In the genomic region with DNA sequence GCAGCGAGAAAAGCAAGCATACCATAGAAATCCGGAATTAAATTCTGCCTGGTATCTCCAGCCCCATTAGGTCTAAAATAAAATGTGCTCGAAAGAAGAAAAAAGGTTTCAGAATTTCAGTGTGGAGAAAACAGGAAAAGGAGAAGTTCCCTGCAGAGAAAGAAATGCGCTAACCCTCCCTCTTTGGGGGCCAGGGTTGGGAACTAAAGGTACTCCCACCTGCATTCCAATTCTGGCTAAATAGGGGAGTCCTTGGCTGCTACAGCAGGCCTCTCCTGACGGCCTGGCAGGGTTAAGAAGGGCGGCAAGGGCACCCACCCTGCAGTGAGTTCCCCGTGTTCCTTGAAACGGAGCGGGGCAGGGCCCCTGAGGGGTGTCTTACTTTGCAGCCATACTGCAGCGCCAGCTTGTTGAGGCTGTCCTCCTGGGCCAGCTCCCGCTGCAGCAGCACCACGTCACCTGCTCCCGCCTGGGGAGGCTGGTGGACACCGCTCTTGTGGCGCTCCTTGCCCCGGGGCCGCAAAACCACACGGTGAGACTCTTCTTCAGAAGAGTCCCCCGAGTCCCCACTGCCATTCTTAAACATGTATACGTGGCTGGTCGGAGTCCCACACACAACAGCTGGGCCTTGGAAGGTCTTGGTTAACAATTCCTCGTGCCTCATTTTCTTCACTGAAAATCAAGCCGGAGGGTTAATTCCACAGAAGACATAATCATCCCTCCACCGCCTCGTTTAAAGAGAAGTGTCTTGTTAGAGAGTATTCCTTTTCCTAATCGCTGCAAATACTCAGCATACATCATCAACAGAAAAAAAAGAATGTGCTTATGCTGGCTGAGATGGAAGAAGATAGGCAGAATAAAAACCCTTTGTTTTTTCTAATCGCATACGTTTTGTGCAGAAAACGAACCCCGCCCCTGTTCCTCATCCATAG, we compare ENCODE assay signal across 9 cellular contexts. TPM values are rescaled to one million over a fixed set of nuclear protein-coding genes. Genes with fewer than 3 reads are reported as not detected.
DNase-seq lines count a peak whose midpoint lies in the region; ATAC-seq and TF ChIP-seq lines count a peak whose summit lies in the region.
"Had no signal": no experiment of that assay in that cellular context is flagged by ENCODE, and none has a peak within 500 bp of the region (broad histone marks: within the 10 kb centered on the region; RNA-seq: fewer than 3 reads in every experiment).

No MANE protein-coding gene starts in this region.

- H3K27ac ChIP-seq in foreskin keratinocyte (no peak overlapping the region), substantia nigra (ENCODE audit: low read depth, low read length, poor library complexity, severe bottlenecking) (no peak overlapping the region)

- H3K9me3 Mint-ChIP-seq in Calu3 (ENCODE audit: low read depth, unreplicated experiment) (no peaks in the 10 kb centered on the region), progenitor cell of endocrine pancreas (ENCODE audit: low read depth) (peaks cover 3% of the 10 kb centered on the region)

- BruUV-seq in Calu3 (replicated peaks; lab: Mats Ljungman, UMichigan) = no TSS peak

- H3K4me1 Mint-ChIP-seq in Calu3 (ENCODE audit: low read depth, unreplicated experiment) = peaks cover 7% of the 10 kb centered on the region
- peaks cover 16% of the 10 kb centered on the region for H3K4me1 Mint-ChIP-seq in progenitor cell of endocrine pancreas (ENCODE audit: low read depth)

- H3K4me3 Mint-ChIP-seq in Calu3 (ENCODE audit: low read depth, unreplicated experiment) = peak overlapping the region; percentile 73
- H3K4me3 Mint-ChIP-seq in progenitor cell of endocrine pancreas (ENCODE audit: low read depth) = peak overlapping the region; percentile 80

- intact Hi-C loops in Calu3 (cut with micrococcal nuclease; ENCODE audit: unreplicated experiment) = no loop called here

- peaks cover 12% of the 10 kb centered on the region for H3K4me1 ChIP-seq in foreskin keratinocyte

- peak overlapping the region; percentile 81 for H3K4me3 ChIP-seq in WI38 (ENCODE audit: low read depth, low read length)

- H3K27ac Mint-ChIP-seq in Calu3 (ENCODE audit: unreplicated experiment) = no peak overlapping the region
- H3K27ac Mint-ChIP-seq in progenitor cell of endocrine pancreas = no peak overlapping the region

- no peaks in the 10 kb centered on the region for H3K27me3 Mint-ChIP-seq in Calu3 (ENCODE audit: unreplicated experiment)
- no peaks in the 10 kb centered on the region for H3K27me3 Mint-ChIP-seq in progenitor cell of endocrine pancreas

- CTCF ChIA-PET in Calu3 (lab: Charles Lee) = interaction anchor here (1.9 kb wide), 1 partner anchor 27 kb away, joined by 5 read pairs; no protein-coding TSS in a partner anchor

- H3K36me3 Mint-ChIP-seq in Calu3 (ENCODE audit: insufficient read depth, unreplicated experiment) (peaks cover 15% of the 10 kb centered on the region), progenitor cell of endocrine pancreas (ENCODE audit: insufficient read depth) (peaks cover 7% of the 10 kb centered on the region)

- no peak for TF ChIP-seq CTCF in Calu3 (IDR thresholded peaks at IDR 0.05; ENCODE audit: unreplicated experiment)
- no peak for TF ChIP-seq CTCF in WI38 (IDR thresholded peaks at IDR 0.05; ENCODE audit: low read depth, low read length)
- TF ChIP-seq CTCF in foreskin keratinocyte (conservative IDR thresholded peaks at IDR 0.05) = no peak
- TF ChIP-seq CTCF in progenitor cell of endocrine pancreas (IDR thresholded peaks at IDR 0.05; ENCODE audit: unreplicated experiment) = no peak

- no peaks in the 10 kb centered on the region for H3K27me3 ChIP-seq in foreskin keratinocyte

- ATAC-seq in foreskin keratinocyte = peak; percentile 5
- no peak for ATAC-seq in GM21526 (IDR thresholded peaks at IDR 0.05; ENCODE audit: low FRiP score, unreplicated experiment)
- ATAC-seq in GM21825 (IDR thresholded peaks at IDR 0.05; ENCODE audit: unreplicated experiment) = no peak
- ATAC-seq in HG03457 (IDR thresholded peaks at IDR 0.05; ENCODE audit: unreplicated experiment) = no peak

- DNase-seq in Calu3 (no peak), foreskin keratinocyte (no peak), progenitor cell of endocrine pancreas (ENCODE audit: low spot score, unreplicated experiment) (no peak), substantia nigra (lab: John Stamatoyannopoulos, UW) (no peak)
- DNase-seq: cerebellar nuclear complex had no signal

RNA-seq across cellular contexts. Expression of gene LYSMD4, which starts 1.6 kb away (rescaled TPM):
- 6.6 and 8.2 TPM in 2 replicates for total RNA-seq in Calu3 (2022)
- total RNA-seq in foreskin keratinocyte = 7.5 and 10.9 TPM in 2 replicates
- 5.9 and 7.7 TPM in 2 replicates for polyA plus RNA-seq in foreskin keratinocyte
- 17.9 and 18.8 TPM in 2 replicates for total RNA-seq in progenitor cell of endocrine pancreas
